ENCODE assay signal across 1 cellular context in the genomic region with DNA sequence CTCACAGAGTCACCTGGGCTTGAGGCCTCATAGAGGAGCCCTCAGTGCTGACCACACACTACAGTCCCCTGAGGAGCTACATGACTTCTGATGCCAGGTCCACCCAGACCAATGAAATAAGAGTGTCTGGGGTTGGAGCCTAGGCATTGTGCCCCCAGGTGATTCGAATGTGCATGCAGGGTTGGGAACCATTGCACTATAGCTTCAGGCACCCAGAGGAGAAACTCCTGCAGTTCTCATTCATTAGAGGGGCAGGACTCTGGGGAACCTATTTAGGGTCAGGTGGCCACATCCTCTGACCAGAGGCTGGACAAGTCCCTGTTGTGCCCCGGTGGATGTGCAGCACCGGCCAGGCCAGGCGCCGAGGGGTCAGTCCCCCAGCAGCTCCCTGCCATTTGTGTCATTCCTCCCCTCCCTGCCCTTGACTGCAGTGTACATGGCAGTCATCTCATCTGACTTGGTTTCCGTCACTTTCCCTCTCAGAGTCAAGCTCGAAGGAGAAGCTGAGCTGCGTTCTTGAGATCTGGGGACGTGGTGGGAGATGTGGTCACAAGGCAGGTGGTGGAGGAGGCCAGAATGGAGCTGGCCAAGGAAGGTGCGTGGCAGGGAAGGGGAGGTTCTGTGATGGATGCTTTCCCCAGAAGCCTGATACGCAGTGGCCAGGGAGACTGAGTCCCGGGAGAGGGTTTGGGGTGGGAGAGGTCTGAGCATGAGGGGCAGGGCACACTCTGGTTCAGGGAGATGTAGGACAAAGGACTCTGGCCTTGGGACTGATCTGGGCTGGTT.
TF ChIP-seq lines count a peak whose summit lies in the region.

No MANE protein-coding gene starts in this region.

TF ChIP-seq in HepG2, 621 proteins besides CTCF, POLR2A, EP300 and RAD21:
- TF ChIP-seq, protein P1, sequence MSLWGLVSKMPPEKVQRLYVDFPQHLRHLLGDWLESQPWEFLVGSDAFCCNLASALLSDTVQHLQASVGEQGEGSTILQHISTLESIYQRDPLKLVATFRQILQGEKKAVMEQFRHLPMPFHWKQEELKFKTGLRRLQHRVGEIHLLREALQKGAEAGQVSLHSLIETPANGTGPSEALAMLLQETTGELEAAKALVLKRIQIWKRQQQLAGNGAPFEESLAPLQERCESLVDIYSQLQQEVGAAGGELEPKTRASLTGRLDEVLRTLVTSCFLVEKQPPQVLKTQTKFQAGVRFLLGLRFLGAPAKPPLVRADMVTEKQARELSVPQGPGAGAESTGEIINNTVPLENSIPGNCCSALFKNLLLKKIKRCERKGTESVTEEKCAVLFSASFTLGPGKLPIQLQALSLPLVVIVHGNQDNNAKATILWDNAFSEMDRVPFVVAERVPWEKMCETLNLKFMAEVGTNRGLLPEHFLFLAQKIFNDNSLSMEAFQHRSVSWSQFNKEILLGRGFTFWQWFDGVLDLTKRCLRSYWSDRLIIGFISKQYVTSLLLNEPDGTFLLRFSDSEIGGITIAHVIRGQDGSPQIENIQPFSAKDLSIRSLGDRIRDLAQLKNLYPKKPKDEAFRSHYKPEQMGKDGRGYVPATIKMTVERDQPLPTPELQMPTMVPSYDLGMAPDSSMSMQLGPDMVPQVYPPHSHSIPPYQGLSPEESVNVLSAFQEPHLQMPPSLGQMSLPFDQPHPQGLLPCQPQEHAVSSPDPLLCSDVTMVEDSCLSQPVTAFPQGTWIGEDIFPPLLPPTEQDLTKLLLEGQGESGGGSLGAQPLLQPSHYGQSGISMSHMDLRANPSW (CRISPR knock-in tag; IDR thresholded peaks at IDR 0.05; ENCODE audit: borderline replicate concordance): no peak
